10 cellular contexts compared by ENCODE assay signal in the genomic region with DNA sequence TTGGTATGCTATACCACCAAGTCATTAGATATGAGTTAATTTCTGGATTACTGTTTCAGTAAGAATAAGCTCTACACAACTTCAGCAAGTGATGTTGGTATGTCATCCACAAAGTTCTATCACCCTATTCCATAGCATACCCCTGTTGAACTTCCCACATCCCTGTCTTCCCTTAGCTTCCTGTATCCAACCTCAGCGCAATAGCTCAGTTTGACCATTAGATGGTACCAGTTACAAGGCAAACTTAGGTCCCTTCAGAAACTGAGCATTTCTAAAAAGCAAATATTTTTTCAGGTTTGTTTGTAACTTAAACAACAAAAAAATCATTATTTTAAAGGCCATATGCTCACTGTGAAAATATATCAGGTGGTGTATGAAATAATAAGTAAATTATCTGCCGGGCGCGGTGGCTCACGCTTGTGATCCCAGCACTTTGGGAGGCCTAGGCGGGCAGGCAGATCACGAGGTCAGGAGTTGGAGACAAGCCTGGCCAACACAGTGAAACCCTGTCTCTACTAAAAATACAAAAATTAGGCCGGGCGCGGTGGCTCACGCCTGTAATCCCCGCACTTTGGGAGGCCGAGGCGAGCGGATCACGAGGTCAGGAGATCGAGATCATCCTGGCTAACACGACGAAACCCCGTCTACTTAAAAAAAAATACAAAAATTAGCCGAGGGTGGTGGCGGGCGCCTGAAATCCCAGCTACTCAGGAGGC. TPM values are rescaled to one million over a fixed set of nuclear protein-coding genes. Genes with fewer than 3 reads are reported as not detected.
DNase-seq lines count a peak whose midpoint lies in the region; ATAC-seq and TF ChIP-seq lines count a peak whose summit lies in the region.
"Had no signal": no experiment of that assay in that cellular context is flagged by ENCODE, and none has a peak within 500 bp of the region (broad histone marks: within the 10 kb centered on the region; RNA-seq: fewer than 3 reads in every experiment).

No MANE protein-coding gene starts in this region.

- TF ChIP-seq CTCF in MCF 10A (IDR thresholded peaks at IDR 0.05; ENCODE audit: unreplicated experiment) (peak; percentile 71), neural progenitor cell (IDR thresholded peaks at IDR 0.05) (peak; percentile 64)

- ATAC-seq in HG03571 (IDR thresholded peaks at IDR 0.05; ENCODE audit: unreplicated experiment) (no peak), GM18868 (IDR thresholded peaks at IDR 0.05; ENCODE audit: unreplicated experiment) (no peak)

- no peaks in the 10 kb centered on the region for H3K36me3 ChIP-seq in neural progenitor cell

- peaks cover 10% of the 10 kb centered on the region for H3F3A ChIP-seq in neural progenitor cell (ENCODE audit: low read depth)

- no peak overlapping the region for H2AFZ ChIP-seq in neural progenitor cell (replicated peaks)

- H3K27ac ChIP-seq in neural progenitor cell: no peak overlapping the region

- DNase-seq in NCI-H146 (lab: John Stamatoyannopoulos, UW) (peak; percentile 44), NCI-H146 treated with DMSO at 0.1 percent for 48 hours (lab: John Stamatoyannopoulos, UW; ENCODE audit: unreplicated experiment) (no peak), NCI-H1694 (lab: John Stamatoyannopoulos, UW) (peak; percentile 6), MCF 10A (ENCODE audit: unreplicated experiment) (peak; percentile 55), neural progenitor cell (ENCODE audit: low spot score) (peak; percentile 40), mesenteric fat pad (ENCODE audit: low spot score) (no peak)

- H3K36me3 Mint-ChIP-seq in MCF 10A (ENCODE audit: insufficient read depth, unreplicated experiment): no peaks in the 10 kb centered on the region
- no peaks in the 10 kb centered on the region for H3K36me3 Mint-ChIP-seq in neural progenitor cell
- H3K36me3 Mint-ChIP-seq: CD4-positive, CD25-positive, alpha-beta regulatory T cell had no signal

- POLR2A ChIA-PET in MCF 10A (lab: Yijun Ruan, JAX): interaction anchor here (0.6 to 2.7 kb wide), 5 partner anchors 9 to 74 kb away, joined by 3 to 20 read pairs (median 3); no protein-coding TSS in a partner anchor

- H3K27ac Mint-ChIP-seq in MCF 10A (ENCODE audit: low read depth, unreplicated experiment) (no peak overlapping the region), neural progenitor cell (no peak overlapping the region)

- H3K27me3 Mint-ChIP-seq in MCF 10A (ENCODE audit: insufficient read depth, unreplicated experiment) (no peaks in the 10 kb centered on the region), neural progenitor cell (ENCODE audit: insufficient read depth, low read depth) (no peaks in the 10 kb centered on the region)

- H3K4me1 ChIP-seq in neural progenitor cell: no peaks in the 10 kb centered on the region

- intact Hi-C loops in MCF 10A (cut with micrococcal nuclease): loop anchor here (1.0 kb wide), 1 partner anchor 48 kb away; no protein-coding TSS in a partner anchor

- H3K9me3 Mint-ChIP-seq in MCF 10A (ENCODE audit: unreplicated experiment): no peaks in the 10 kb centered on the region
- H3K9me3 Mint-ChIP-seq in neural progenitor cell: no peaks in the 10 kb centered on the region
- H3K9me3 Mint-ChIP-seq: CD4-positive, CD25-positive, alpha-beta regulatory T cell had no signal

- BruUV-seq in MCF 10A (replicated peaks; lab: Mats Ljungman, UMichigan): no TSS peak

- no peak overlapping the region for H3K4me3 ChIP-seq in neural progenitor cell

- CTCF ChIA-PET in MCF 10A (lab: Yijun Ruan, JAX): interaction anchor here (0.5 to 12.8 kb wide), 27 partner anchors 8 to 416 kb away, joined by 3 to 369 read pairs (median 4); partner anchors contain the start of genes GABBR1 and MOG

- no peaks in the 10 kb centered on the region for H3K9me3 ChIP-seq in neural progenitor cell (ENCODE audit: low read depth)

- no peaks in the 10 kb centered on the region for H4K20me1 ChIP-seq in neural progenitor cell (ENCODE audit: low read depth)

- no peaks in the 10 kb centered on the region for H3K79me2 ChIP-seq in neural progenitor cell (ENCODE audit: low read depth)

- no peak overlapping the region for H3K4me2 ChIP-seq in neural progenitor cell

- H3K9ac ChIP-seq in neural progenitor cell: no peak overlapping the region

- peaks cover 7% of the 10 kb centered on the region for H3K4me1 Mint-ChIP-seq in MCF 10A (ENCODE audit: insufficient read depth, unreplicated experiment)
- peaks cover 8% of the 10 kb centered on the region for H3K4me1 Mint-ChIP-seq in neural progenitor cell

- no peaks in the 10 kb centered on the region for H3K27me3 ChIP-seq in neural progenitor cell

- H3K4me3 Mint-ChIP-seq in MCF 10A (ENCODE audit: unreplicated experiment): no peak overlapping the region
- H3K4me3 Mint-ChIP-seq in neural progenitor cell: no peak overlapping the region

RNA-seq across cellular contexts. Expression of gene MOG, which starts 8.8 kb away (rescaled TPM):
- total RNA-seq in MCF 10A (2022): not detected in 2 replicates
- total RNA-seq in neural progenitor cell (ENCODE audit: low replicate concordance): not detected in 2 replicates
- total RNA-seq in mesenteric fat pad: not detected
- total RNA-seq: activated CD8-positive, alpha-beta memory T cell treated with anti-CD3 and anti-CD28 coated beads for 36 hours; CD4-positive, CD25-positive, alpha-beta regulatory T cell had no signal

RNA-seq across cellular contexts. Expression of gene GABBR1, which starts 15.1 kb away (rescaled TPM):
- 38.8 and 43.9 TPM in 2 replicates for total RNA-seq in MCF 10A (2022)
- total RNA-seq in neural progenitor cell (ENCODE audit: low replicate concordance): 25.4 and 37.4 TPM in 2 replicates
- 33.5 TPM for total RNA-seq in mesenteric fat pad

RNA-seq across cellular contexts. Expression of gene ZFP57, which starts 32.9 kb away (rescaled TPM):
- total RNA-seq in MCF 10A (2022) (0.23 TPM in 1 of 2 replicates, not detected in the other), neural progenitor cell (ENCODE audit: low replicate concordance) (not detected in 2 replicates), mesenteric fat pad (not detected)

Comparison
In these comparisons a context has a peak if more than half of its experiments do, and no peak if none do; other contexts are left out.
1. DNase-seq: peak in NCI-H146 (single experiment), NCI-H1694 (single experiment), MCF 10A (single experiment) and neural progenitor cell (single experiment); none in NCI-H146 treated with DMSO at 0.1 percent for 48 hours (single experiment) and mesenteric fat pad (single experiment).